Comparison of ENCODE assay signal across 14 cellular contexts in genomic region chr6:111710911-111711310, GRCh38.
DNase-seq lines count a peak whose midpoint lies in the region; ATAC-seq and TF ChIP-seq lines count a peak whose summit lies in the region.
"Had no signal": no experiment of that assay in that cellular context is flagged by ENCODE, and none has a peak within 500 bp of the region (broad histone marks: within the 10 kb centered on the region; RNA-seq: fewer than 3 reads in every experiment).

No MANE protein-coding gene starts in this region.

- no peak for ATAC-seq in activated CD8-positive, alpha-beta T cell treated with anti-CD3 and anti-CD28 coated beads, Interleukin-2, amount 10 ng/mL, durations not matched to agents 7 days and 5 days
- ATAC-seq in HG02798 (IDR thresholded peaks at IDR 0.05; ENCODE audit: poor library complexity, unreplicated experiment), result no peak

- no peaks in the 10 kb centered on the region for H3K9me3 Mint-ChIP-seq in activated CD8-positive, alpha-beta T cell treated with anti-CD3 and anti-CD28 coated beads, Interleukin-2, amount 10 ng/mL, durations not matched to agents 7 days and 5 days (ENCODE audit: insufficient read depth)

- DNase-seq in NCI-H2227 treated with DMSO at 0.1 percent for 48 hours (lab: John Stamatoyannopoulos, UW) (peak; percentile 45), NCI-H2227 (lab: John Stamatoyannopoulos, UW; ENCODE audit: unreplicated experiment) (no peak), right atrium auricular region (ENCODE audit: low spot score) (peak; percentile 46), NCI-H1417 treated with DMSO at 0.1 percent for 48 hours (lab: John Stamatoyannopoulos, UW) (no peak)
- no peak for DNase-seq in activated CD8-positive, alpha-beta T cell treated with anti-CD3 and anti-CD28 coated beads, Interleukin-2, amount 10 ng/mL, durations not matched to agents 7 days and 5 days
- no peak for DNase-seq in stimulated activated CD4-positive, alpha-beta T cell treated with anti-CD3 and anti-CD28 coated beads, Interleukin-4, amount 100 ng/mL, for 1 hour
- DNase-seq: DND-41; HCEC 1CT; KBM-7; PC-3; stimulated activated CD4-positive, alpha-beta T cell treated with anti-CD3 and anti-CD28 coated beads, Interleukin-4, amount 100 ng/mL, for 24 hours had no signal

- peak overlapping the region; percentile 44 to 74 for H3K27ac ChIP-seq in right atrium auricular region
- peak overlapping the region; percentile 11 for H3K27ac ChIP-seq in skeletal muscle tissue (ENCODE audit: low read depth, low read length)

- H3K27me3 Mint-ChIP-seq in activated CD8-positive, alpha-beta T cell treated with anti-CD3 and anti-CD28 coated beads, Interleukin-2, amount 10 ng/mL, durations not matched to agents 7 days and 5 days (ENCODE audit: low read depth), result no peaks in the 10 kb centered on the region

- H3K36me3 Mint-ChIP-seq in activated CD8-positive, alpha-beta T cell treated with anti-CD3 and anti-CD28 coated beads, Interleukin-2, amount 10 ng/mL, durations not matched to agents 7 days and 5 days (ENCODE audit: low read depth), result peaks cover 65% of the 10 kb centered on the region

- no peak for TF ChIP-seq CTCF in right atrium auricular region (IDR thresholded peaks at IDR 0.05)

- POLR2A ChIA-PET in activated CD8-positive, alpha-beta T cell treated with anti-CD3 and anti-CD28 coated beads, Interleukin-2, amount 10 ng/mL, durations not matched to agents 7 days and 5 days (lab: Charles Lee), result interaction anchor here (0.8 to 1.4 kb wide), 3 partner anchors 95 to 452 kb away, joined by 3 to 4 read pairs (median 3); partner anchors contain the start of gene FYN

- H3K4me1 ChIP-seq in right atrium auricular region (peaks cover 0 to 29% of the 10 kb centered on the region in 2 donors), skeletal muscle tissue (ENCODE audit: control insufficient read depth in 3 of 3, insufficient read depth in 3 of 3, low read length in 3 of 3) (peaks cover 22 to 29% (median 28%) of the 10 kb centered on the region in 3 donors)

- peak overlapping the region; percentile 29 for H3K27ac Mint-ChIP-seq in activated CD8-positive, alpha-beta T cell treated with anti-CD3 and anti-CD28 coated beads, Interleukin-2, amount 10 ng/mL, durations not matched to agents 7 days and 5 days

- CTCF ChIA-PET in activated CD8-positive, alpha-beta T cell treated with anti-CD3 and anti-CD28 coated beads, Interleukin-2, amount 10 ng/mL, durations not matched to agents 7 days and 5 days (lab: Charles Lee), result interaction anchor here (0.7 to 3.4 kb wide), 58 partner anchors 12 to 452 kb away, joined by 3 to 94 read pairs (median 5); partner anchors contain the start of gene FYN

- H3K36me3 ChIP-seq in right atrium auricular region, result peaks cover 22% of the 10 kb centered on the region
- no peaks in the 10 kb centered on the region for H3K36me3 ChIP-seq in skeletal muscle tissue (ENCODE audit: control insufficient read depth in 3 of 3, insufficient read depth in 3 of 3, low read length in 3 of 3)

- no peak overlapping the region for H3K9ac ChIP-seq in skeletal muscle tissue (ENCODE audit: low read depth in 1 of 3, low read length in 3 of 3)

- no peaks in the 10 kb centered on the region for H3K27me3 ChIP-seq in right atrium auricular region
- no peaks in the 10 kb centered on the region for H3K27me3 ChIP-seq in skeletal muscle tissue (ENCODE audit: control insufficient read depth in 3 of 3, insufficient read depth in 3 of 3, low read length in 3 of 3)
- H3K27me3 ChIP-seq: foreskin keratinocyte had no signal

- H3K4me3 Mint-ChIP-seq in activated CD8-positive, alpha-beta T cell treated with anti-CD3 and anti-CD28 coated beads, Interleukin-2, amount 10 ng/mL, durations not matched to agents 7 days and 5 days, result no peak overlapping the region

- H3K4me3 ChIP-seq in right atrium auricular region (no peak overlapping the region), skeletal muscle tissue (ENCODE audit: low read length in 3 of 3) (no peak overlapping the region)

- H3K4me1 Mint-ChIP-seq in activated CD8-positive, alpha-beta T cell treated with anti-CD3 and anti-CD28 coated beads, Interleukin-2, amount 10 ng/mL, durations not matched to agents 7 days and 5 days (ENCODE audit: low read depth), result peaks cover 44% of the 10 kb centered on the region

- H3K9me3 ChIP-seq in right atrium auricular region, result no peaks in the 10 kb centered on the region
- H3K9me3 ChIP-seq in skeletal muscle tissue (ENCODE audit: control insufficient read depth in 3 of 3, low read length in 3 of 3), result no peaks in the 10 kb centered on the region

Comparison
In these comparisons a context has a peak if more than half of its experiments do, and no peak if none do; other contexts are left out.
1. DNase-seq: peak in NCI-H2227 treated with DMSO at 0.1 percent for 48 hours (single experiment) and right atrium auricular region (single experiment); none in NCI-H2227 (single experiment), activated CD8-positive, alpha-beta T cell treated with anti-CD3 and anti-CD28 coated beads, Interleukin-2, amount 10 ng/mL, durations not matched to agents 7 days and 5 days (single experiment), stimulated activated CD4-positive, alpha-beta T cell treated with anti-CD3 and anti-CD28 coated beads, Interleukin-4, amount 100 ng/mL, for 1 hour (single experiment) and NCI-H1417 treated with DMSO at 0.1 percent for 48 hours (single experiment).